Comparison of ENCODE assay signal across 3 cellular contexts in genomic region chr5:132774896-132775295, GRCh38.
TF ChIP-seq lines count a peak whose summit lies in the region.

No MANE protein-coding gene starts in this region.

TF ChIP-seq in IMR-90, 13 proteins besides CTCF, POLR2A, EP300 and RAD21:
- TF ChIP-seq MAZ (IDR thresholded peaks at IDR 0.05; ENCODE audit: borderline replicate concordance, low read depth, low read length) (no peak), MAFK (IDR thresholded peaks at IDR 0.05; ENCODE audit: low read depth, low read length) (no peak), CHD1 (IDR thresholded peaks at IDR 0.05; ENCODE audit: low read depth, low read length) (no peak)
- TF ChIP-seq, protein P1, sequence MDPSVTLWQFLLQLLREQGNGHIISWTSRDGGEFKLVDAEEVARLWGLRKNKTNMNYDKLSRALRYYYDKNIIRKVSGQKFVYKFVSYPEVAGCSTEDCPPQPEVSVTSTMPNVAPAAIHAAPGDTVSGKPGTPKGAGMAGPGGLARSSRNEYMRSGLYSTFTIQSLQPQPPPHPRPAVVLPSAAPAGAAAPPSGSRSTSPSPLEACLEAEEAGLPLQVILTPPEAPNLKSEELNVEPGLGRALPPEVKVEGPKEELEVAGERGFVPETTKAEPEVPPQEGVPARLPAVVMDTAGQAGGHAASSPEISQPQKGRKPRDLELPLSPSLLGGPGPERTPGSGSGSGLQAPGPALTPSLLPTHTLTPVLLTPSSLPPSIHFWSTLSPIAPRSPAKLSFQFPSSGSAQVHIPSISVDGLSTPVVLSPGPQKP (IDR thresholded peaks at IDR 0.05; ENCODE audit: borderline replicate concordance, low read depth, low read length) = no peak
TF ChIP-seq in IMR-90: peak in this region for 0.

TF ChIP-seq in GM23338, 12 proteins besides CTCF, POLR2A, EP300 and RAD21 (continues in another document):
- TF ChIP-seq REST (IDR thresholded peaks at IDR 0.05; ENCODE audit: unreplicated experiment) (no peak), NANOG (IDR thresholded peaks at IDR 0.05; ENCODE audit: borderline replicate concordance) (no peak), ZNF331 (CRISPR knock-in tag; IDR thresholded peaks at IDR 0.05; ENCODE audit: low read depth) (no peak), EZH2 (IDR thresholded peaks at IDR 0.05; ENCODE audit: low read depth, unreplicated experiment) (no peak), JUNB (IDR thresholded peaks at IDR 0.05; ENCODE audit: unreplicated experiment) (no peak), CREB1 (CRISPR knock-in tag; IDR thresholded peaks at IDR 0.05; ENCODE audit: low read depth) (no peak), EZH2phosphoT487 (IDR thresholded peaks at IDR 0.05; ENCODE audit: unreplicated experiment) (no peak), ZNF462 (CRISPR knock-in tag; IDR thresholded peaks at IDR 0.05) (no peak), POLR2AphosphoS5 (IDR thresholded peaks at IDR 0.05; ENCODE audit: low read depth) (no peak)

TF ChIP-seq in HEK293T, 16 proteins besides CTCF, POLR2A, EP300 and RAD21:
- TF ChIP-seq TARDBP (IDR thresholded peaks at IDR 0.05) = no peak
- TF ChIP-seq HDGF (IDR thresholded peaks at IDR 0.05; ENCODE audit: borderline replicate concordance) = no peak
- TF ChIP-seq LEF1 (IDR thresholded peaks at IDR 0.05; ENCODE audit: borderline replicate concordance) = no peak
- TF ChIP-seq PKNOX1 (IDR thresholded peaks at IDR 0.05) = no peak
- TF ChIP-seq ELF4 (IDR thresholded peaks at IDR 0.05) = no peak
- TF ChIP-seq BHLHE40 (IDR thresholded peaks at IDR 0.05; ENCODE audit: borderline replicate concordance) = no peak
- no peak for TF ChIP-seq SUZ12 (IDR thresholded peaks at IDR 0.05)
- no peak for TF ChIP-seq FOXK2 (IDR thresholded peaks at IDR 0.05)
- TF ChIP-seq ZNF384 (IDR thresholded peaks at IDR 0.05) = no peak
- no peak for TF ChIP-seq FOXM1 (IDR thresholded peaks at IDR 0.05; ENCODE audit: borderline replicate concordance)
- no peak for TF ChIP-seq SP1 (IDR thresholded peaks at IDR 0.05)
- no peak for TF ChIP-seq CTBP1 (IDR thresholded peaks at IDR 0.05; ENCODE audit: borderline replicate concordance)
- TF ChIP-seq NFRKB (IDR thresholded peaks at IDR 0.05) = no peak
- no peak for TF ChIP-seq FOXA1 (IDR thresholded peaks at IDR 0.05)
- TF ChIP-seq ARNT (IDR thresholded peaks at IDR 0.05) = no peak
- TF ChIP-seq L3MBTL2 (conservative IDR thresholded peaks at IDR 0.05) = no peak
TF ChIP-seq in HEK293T: peak in this region for 0.
